ENCODE assay signal across 10 cellular contexts in the genomic region with DNA sequence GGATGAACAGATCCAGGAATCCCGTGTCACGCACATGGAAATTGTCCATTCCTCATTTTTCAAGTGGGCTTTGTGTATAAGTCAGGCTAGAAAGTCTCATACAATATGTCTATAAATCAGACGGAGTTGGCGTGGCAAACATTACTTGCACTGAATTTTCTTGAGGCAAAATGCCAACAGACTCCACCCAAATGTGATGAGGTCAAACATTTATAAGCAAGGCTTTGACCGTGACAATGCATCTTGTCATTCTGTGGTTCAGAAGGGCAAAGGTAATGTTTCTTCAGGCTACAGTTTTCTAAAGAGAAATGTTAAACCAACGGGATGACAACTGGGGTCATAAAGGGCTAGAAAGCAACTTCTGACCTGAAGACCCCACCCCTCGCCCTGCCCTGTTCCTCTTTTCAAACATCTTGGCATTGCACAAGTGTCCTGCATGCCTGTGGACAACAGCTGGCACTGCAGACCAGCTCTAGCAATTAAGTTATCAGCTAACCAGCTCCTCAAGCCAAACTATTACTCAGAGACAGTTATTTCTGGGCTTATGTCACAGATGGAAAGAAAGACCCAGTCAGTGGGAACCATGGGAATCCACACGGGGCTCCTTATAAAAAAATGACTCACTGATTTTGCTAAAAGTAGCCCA. TPM values are rescaled to one million over a fixed set of nuclear protein-coding genes. Genes with fewer than 3 reads are reported as not detected.
A peak's percentile ranks its signal among the peaks of the same experiment; 100 is the strongest.
DNase-seq lines count a peak whose midpoint lies in the region; TF ChIP-seq lines count a peak whose summit lies in the region.
"Had no signal": no experiment of that assay in that cellular context is flagged by ENCODE, and none has a peak within 500 bp of the region (broad histone marks: within the 10 kb centered on the region; RNA-seq: fewer than 3 reads in every experiment).

No MANE protein-coding gene starts in this region.

- no peak for TF ChIP-seq POLR2A in prostate gland (IDR thresholded peaks at IDR 0.05)

- peak; percentile 26 for TF ChIP-seq CTCF in fibroblast of mammary gland (conservative IDR thresholded peaks at IDR 0.05; ENCODE audit: control insufficient read depth, insufficient read depth, low read depth, low read length)
- peak in 1 of 4 experiments; percentile 37 for TF ChIP-seq CTCF in prostate gland (IDR thresholded peaks at IDR 0.05)

- no peak overlapping the region for H3K4me3 ChIP-seq in SJCRH30
- no peak overlapping the region for H3K4me3 ChIP-seq in fibroblast of mammary gland (ENCODE audit: control insufficient read depth, low read depth, low read length)
- H3K4me3 ChIP-seq in prostate gland = no peak overlapping the region
- H3K4me3 ChIP-seq: ovary had no signal

- H3K36me3 ChIP-seq in SJCRH30 (no peaks in the 10 kb centered on the region; the same call in 1 of the 2 replicates), prostate gland (no peaks in the 10 kb centered on the region)
- H3K36me3 ChIP-seq: ovary had no signal

- H3K9me3 ChIP-seq in SJCRH30 (replicated peaks) (no peaks in the 10 kb centered on the region), prostate gland (no peaks in the 10 kb centered on the region)
- H3K9me3 ChIP-seq: ovary had no signal

- WGBS in prostate gland = 70% methylated on average over 8 of the region's 8 CpGs

- intact Hi-C loops in prostate gland (cut with DNase I) = no loop called here

- in situ Hi-C loops in G401 (cut with HindIII; ENCODE audit: low sequenced_read_pairs) = no loop called here

- H3K27ac ChIP-seq in SJCRH30 (peak overlapping the region; percentile 60), prostate gland (no peak overlapping the region)
- H3K27ac ChIP-seq: ovary had no signal

- DNase-seq in Daoy (ENCODE audit: low read depth) = peak; percentile 90
- peak; percentile 75 to 78 for DNase-seq in SJCRH30
- DNase-seq in fibroblast of mammary gland (ENCODE audit: low read depth) = peak; percentile 96
- peak; percentile 39 for DNase-seq in pulmonary artery endothelial cell (ENCODE audit: low read depth, low spot score)
- no peak for DNase-seq in prostate gland (ENCODE audit: low spot score)
- no peak for DNase-seq in iPS-NIHi11 (ENCODE audit: low spot score)
- no peak for DNase-seq in G401 (ENCODE audit: low spot score)
- no peak for DNase-seq in NCI-H128 (lab: John Stamatoyannopoulos, UW; ENCODE audit: unreplicated experiment)
- DNase-seq: NCI-H1436 had no signal

- H3K27me3 ChIP-seq in SJCRH30 (no peaks in the 10 kb centered on the region), prostate gland (replicated peaks; ENCODE audit: insufficient read depth) (no peaks in the 10 kb centered on the region)
- H3K27me3 ChIP-seq: ovary had no signal

- peaks cover 58% of the 10 kb centered on the region for H3K4me1 ChIP-seq in SJCRH30
- H3K4me1 ChIP-seq in prostate gland (replicated peaks) = peaks cover 7% of the 10 kb centered on the region

RNA-seq across cellular contexts. Expression of gene SPTBN5, which starts 36.5 kb away (rescaled TPM):
- 1.1 and 3.8 TPM in 2 replicates for total RNA-seq in Daoy (2014; rRNA removed; shearing (Covaris generic))
- total RNA-seq in SJCRH30 (2014; rRNA removed; shearing (Covaris generic)) = 0.38 and 0.55 TPM in 2 replicates
- total RNA-seq in pulmonary artery endothelial cell (3.6 and 12.0 TPM in 2 replicates), prostate gland (1 to 10 TPM; 1.2 to 2.2 TPM)
- total RNA-seq in G401 (2014; rRNA removed; shearing (Covaris generic)) = 0.37 and 3.5 TPM in 2 replicates

RNA-seq across cellular contexts. Expression of gene EHD4, which starts 42.0 kb away (rescaled TPM):
- total RNA-seq in Daoy (2014; rRNA removed; shearing (Covaris generic)) = 21.9 and 26.9 TPM in 2 replicates
- total RNA-seq in SJCRH30 (2014; rRNA removed; shearing (Covaris generic)) = 20.8 TPM in 2 replicates
- 189 and 190 TPM in 2 replicates for total RNA-seq in pulmonary artery endothelial cell
- total RNA-seq in prostate gland = 10 to 100 TPM; 18.4 to 22.6 TPM
- 7.3 and 8.8 TPM in 2 replicates for total RNA-seq in G401 (2014; rRNA removed; shearing (Covaris generic))

Comparison
In these comparisons a context has a peak if more than half of its experiments do, and no peak if none do; other contexts are left out.
1. DNase-seq: peak in Daoy (single experiment), SJCRH30 (2 of 2), fibroblast of mammary gland (single experiment) and pulmonary artery endothelial cell (single experiment); none in prostate gland (single experiment), iPS-NIHi11 (single experiment), G401 (single experiment) and NCI-H128 (single experiment).